9 cellular contexts compared by ENCODE assay signal in the genomic region with DNA sequence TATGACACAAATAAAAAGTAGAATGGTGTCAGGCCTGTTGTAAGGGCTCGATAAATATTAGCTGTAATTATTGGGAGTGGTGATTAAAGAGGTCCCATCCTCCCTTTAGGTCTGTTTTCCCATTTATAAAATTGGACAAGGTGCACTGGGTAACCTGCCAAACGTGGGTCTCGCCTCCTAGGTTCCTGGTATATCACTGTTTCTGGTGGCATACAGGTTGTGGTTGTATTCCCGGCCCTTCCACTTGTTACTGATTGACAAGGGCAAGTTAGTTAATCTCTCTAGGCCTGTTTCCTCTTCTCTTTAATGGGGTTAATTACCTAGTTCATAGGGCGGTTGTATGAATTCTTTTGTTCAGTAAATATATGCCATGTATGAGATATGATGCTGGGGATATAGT. TPM values are rescaled to one million over a fixed set of nuclear protein-coding genes. Genes with fewer than 3 reads are reported as not detected.
DNase-seq lines count a peak whose midpoint lies in the region; ATAC-seq and TF ChIP-seq lines count a peak whose summit lies in the region.
"Had no signal": no experiment of that assay in that cellular context is flagged by ENCODE, and none has a peak within 500 bp of the region (broad histone marks: within the 10 kb centered on the region; RNA-seq: fewer than 3 reads in every experiment).

No MANE protein-coding gene starts in this region.

- H3K9me3 ChIP-seq in SK-N-SH = no peaks in the 10 kb centered on the region

- H3K9me3 Mint-ChIP-seq in activated T-helper 2 cell treated with anti-CD3 and anti-CD28 coated beads, Interferon-gamma antibody, Interleukin-2, Interleukin-4, amounts not matched to agents 10 μg/mL and 5 μg/mL and 100 μg/mL, durations not matched to agents 14 hours and 24 hours and 36 hours = no peaks in the 10 kb centered on the region
- H3K9me3 Mint-ChIP-seq in immature natural killer cell = peaks cover 0 to 1% (median 0%) of the 10 kb centered on the region in 6 donors
- no peaks in the 10 kb centered on the region for H3K9me3 Mint-ChIP-seq in stimulated activated memory B cell treated with anti-CD40 and anti-IgM and Interleukin-4, amounts not matched to agents 10 μg/mL and 1 μg/mL and 100 μg/mL, for 72 hours

- DNase-seq in SK-N-SH = no peak
- DNase-seq in activated T-helper 2 cell treated with anti-CD3 and anti-CD28 coated beads, Interferon-gamma antibody, Interleukin-2, Interleukin-4, amounts not matched to agents 10 μg/mL and 5 μg/mL and 100 μg/mL, durations not matched to agents 14 hours and 24 hours and 36 hours (ENCODE audit: low spot score) = no peak
- no peak for DNase-seq in immature natural killer cell
- DNase-seq in Ammon's horn (ENCODE audit: low spot score) = no peak
- no peak for DNase-seq in dermis blood vessel endothelial cell
- DNase-seq in nucleus accumbens (lab: John Stamatoyannopoulos, UW) = no peak
- DNase-seq: activated CD4-positive, alpha-beta T cell treated with anti-CD3 and anti-CD28 coated beads for 1 hour had no signal

- 0 out of 4 replicates have a peak overlapping the region, but pooled peaks of 1 of the 2 experiments have one; percentile 91 for H3K27ac ChIP-seq in SK-N-SH (ENCODE audit: low read depth in 2 of 2, low read length in 1 of 2)

- peak overlapping the region; percentile 98 for H3K4me3 Mint-ChIP-seq in activated T-helper 2 cell treated with anti-CD3 and anti-CD28 coated beads, Interferon-gamma antibody, Interleukin-2, Interleukin-4, amounts not matched to agents 10 μg/mL and 5 μg/mL and 100 μg/mL, durations not matched to agents 14 hours and 24 hours and 36 hours (ENCODE audit: low read depth)
- peak overlapping the region; percentile 93 to 99 (median 95) for H3K4me3 Mint-ChIP-seq in immature natural killer cell
- peak overlapping the region; percentile 94 for H3K4me3 Mint-ChIP-seq in stimulated activated memory B cell treated with anti-CD40 and anti-IgM and Interleukin-4, amounts not matched to agents 10 μg/mL and 1 μg/mL and 100 μg/mL, for 72 hours

- no peak for TF ChIP-seq RAD21 in SK-N-SH (IDR thresholded peaks at IDR 0.05; ENCODE audit: low read length)

- peaks cover 32% of the 10 kb centered on the region for H3K4me1 Mint-ChIP-seq in activated T-helper 2 cell treated with anti-CD3 and anti-CD28 coated beads, Interferon-gamma antibody, Interleukin-2, Interleukin-4, amounts not matched to agents 10 μg/mL and 5 μg/mL and 100 μg/mL, durations not matched to agents 14 hours and 24 hours and 36 hours (ENCODE audit: low read depth)
- peaks cover 53 to 70% of the 10 kb centered on the region in 2 donors for H3K4me1 Mint-ChIP-seq in immature natural killer cell
- peaks cover 49% of the 10 kb centered on the region for H3K4me1 Mint-ChIP-seq in stimulated activated memory B cell treated with anti-CD40 and anti-IgM and Interleukin-4, amounts not matched to agents 10 μg/mL and 1 μg/mL and 100 μg/mL, for 72 hours

- no peaks in the 10 kb centered on the region for H3K27me3 Mint-ChIP-seq in activated T-helper 2 cell treated with anti-CD3 and anti-CD28 coated beads, Interferon-gamma antibody, Interleukin-2, Interleukin-4, amounts not matched to agents 10 μg/mL and 5 μg/mL and 100 μg/mL, durations not matched to agents 14 hours and 24 hours and 36 hours (ENCODE audit: low read depth)
- H3K27me3 Mint-ChIP-seq in immature natural killer cell (ENCODE audit: low read depth in 3 of 3) = peaks cover 6 to 21% (median 13%) of the 10 kb centered on the region in 3 donors
- H3K27me3 Mint-ChIP-seq in stimulated activated memory B cell treated with anti-CD40 and anti-IgM and Interleukin-4, amounts not matched to agents 10 μg/mL and 1 μg/mL and 100 μg/mL, for 72 hours = no peaks in the 10 kb centered on the region

- peaks cover 64% of the 10 kb centered on the region for H3K79me2 ChIP-seq in SK-N-SH (ENCODE audit: insufficient read depth)

- CTCF ChIA-PET in SK-N-SH (lab: Yijun Ruan, JAX) = no interaction called here

- no peaks in the 10 kb centered on the region for H3K27me3 ChIP-seq in SK-N-SH (ENCODE audit: insufficient read depth)

- H3K4me2 ChIP-seq in SK-N-SH = peak overlapping the region; percentile 92

- H3K36me3 ChIP-seq in SK-N-SH (replicated peaks in 1 of 2; ENCODE audit: control insufficient read depth in 1 of 2, insufficient read depth in 2 of 2, low read length in 1 of 2) = peaks cover 16 to 17% of the 10 kb centered on the region in 2 experiments

- POLR2A ChIA-PET in SK-N-SH (lab: Yijun Ruan, JAX) = no interaction called here

- no peak for TF ChIP-seq EP300 in SK-N-SH (IDR thresholded peaks at IDR 0.05; ENCODE audit: borderline replicate concordance in 1 of 2, low read depth in 1 of 2, low read length in 1 of 2)

- intact Hi-C loops in activated T-helper 2 cell treated with anti-CD3 and anti-CD28 coated beads, Interferon-gamma antibody, Interleukin-2, Interleukin-4, amounts not matched to agents 10 μg/mL and 5 μg/mL and 100 μg/mL, durations not matched to agents 14 hours and 24 hours and 36 hours (cut with micrococcal nuclease) = loop anchor here (10.0 kb wide), 1 partner anchor 287 kb away; the partner anchor contains the start of gene ZNF649

- H3K4me1 ChIP-seq in SK-N-SH (ENCODE audit: control insufficient read depth in 1 of 2, insufficient read depth in 2 of 2, low read depth in 1 of 2, low read length in 1 of 2) = peaks cover 12 to 17% of the 10 kb centered on the region in 2 experiments; a peak in 3 of 4 replicates

- peak overlapping the region; percentile 99 for H3K27ac Mint-ChIP-seq in activated T-helper 2 cell treated with anti-CD3 and anti-CD28 coated beads, Interferon-gamma antibody, Interleukin-2, Interleukin-4, amounts not matched to agents 10 μg/mL and 5 μg/mL and 100 μg/mL, durations not matched to agents 14 hours and 24 hours and 36 hours
- peak overlapping the region; percentile 39 to 100 (median 86) for H3K27ac Mint-ChIP-seq in immature natural killer cell
- peak overlapping the region; percentile 98 for H3K27ac Mint-ChIP-seq in stimulated activated memory B cell treated with anti-CD40 and anti-IgM and Interleukin-4, amounts not matched to agents 10 μg/mL and 1 μg/mL and 100 μg/mL, for 72 hours

- H4K20me1 ChIP-seq in SK-N-SH (ENCODE audit: insufficient read depth) = peaks cover 33% of the 10 kb centered on the region

- TF ChIP-seq CTCF in SK-N-SH (IDR thresholded peaks at IDR 0.05) = no peak

- H3K36me3 Mint-ChIP-seq in activated T-helper 2 cell treated with anti-CD3 and anti-CD28 coated beads, Interferon-gamma antibody, Interleukin-2, Interleukin-4, amounts not matched to agents 10 μg/mL and 5 μg/mL and 100 μg/mL, durations not matched to agents 14 hours and 24 hours and 36 hours (ENCODE audit: low read depth) = peaks cover 48% of the 10 kb centered on the region
- peaks cover 0 to 13% (median 4%) of the 10 kb centered on the region in 3 donors for H3K36me3 Mint-ChIP-seq in immature natural killer cell
- peaks cover 37% of the 10 kb centered on the region for H3K36me3 Mint-ChIP-seq in stimulated activated memory B cell treated with anti-CD40 and anti-IgM and Interleukin-4, amounts not matched to agents 10 μg/mL and 1 μg/mL and 100 μg/mL, for 72 hours

- peak overlapping the region; percentile 93 for H3K9ac ChIP-seq in SK-N-SH

- H3K9me2 ChIP-seq in SK-N-SH = no peaks in the 10 kb centered on the region

- H3F3A ChIP-seq in SK-N-SH (replicated peaks; ENCODE audit: insufficient read depth) = peaks cover 4% of the 10 kb centered on the region

- 84% methylated on average over 5 of the region's 5 CpGs for WGBS in SK-N-SH (ENCODE audit: low lambda C conversion rate)

- H3K4me3 ChIP-seq in SK-N-SH (ENCODE audit: low read depth in 2 of 2, low read length in 1 of 2) = peak overlapping the region; percentile 68 to 81

- H2AFZ ChIP-seq in SK-N-SH (ENCODE audit: low read depth) = no peak overlapping the region

- ATAC-seq in SK-N-SH treated with all-trans-retinoic acid at 6 μM for 48 hours = no peak
- ATAC-seq in stimulated activated memory B cell treated with anti-CD40 and anti-IgM and Interleukin-4, amounts not matched to agents 10 μg/mL and 1 μg/mL and 100 μg/mL, for 72 hours = no peak

TF ChIP-seq in SK-N-SH treated with all-trans-retinoic acid at 6 μM for 48 hours, 23 proteins besides CTCF, POLR2A, EP300 and RAD21 (continues in another document):
- no peak for TF ChIP-seq BACH2 (CRISPR knock-in tag; IDR thresholded peaks at IDR 0.05; ENCODE audit: borderline replicate concordance)
- no peak for TF ChIP-seq GLIS3 (CRISPR knock-in tag; IDR thresholded peaks at IDR 0.05)
- no peak for TF ChIP-seq ZFP30 (CRISPR knock-in tag; IDR thresholded peaks at IDR 0.05)
- no peak for TF ChIP-seq TOX (CRISPR knock-in tag; IDR thresholded peaks at IDR 0.05; ENCODE audit: borderline replicate concordance)
- no peak for TF ChIP-seq RARB (CRISPR knock-in tag; IDR thresholded peaks at IDR 0.05)
- TF ChIP-seq ZNF565 (CRISPR knock-in tag; conservative IDR thresholded peaks at IDR 0.05; ENCODE audit: low read depth) = no peak

RNA-seq across cellular contexts. Expression of gene PPP2R1A, which starts 1.5 kb away (rescaled TPM):
- polyA plus RNA-seq in SK-N-SH (2012; rRNA removed) = 162 and 163 TPM in 2 replicates
- 80.3 and 120 TPM in 2 replicates for polyA plus RNA-seq in SK-N-SH (2012; cell fraction: cytosol; rRNA removed)
- 159 and 228 TPM in 2 replicates for polyA plus RNA-seq in SK-N-SH (2012; cell fraction: nucleus; rRNA removed)
- 218 and 225 TPM in 2 replicates for total RNA-seq in activated T-helper 2 cell treated with anti-CD3 and anti-CD28 coated beads, Interferon-gamma antibody, Interleukin-2, Interleukin-4, amounts not matched to agents 10 μg/mL and 5 μg/mL and 100 μg/mL, durations not matched to agents 14 hours and 24 hours and 36 hours
- polyA plus RNA-seq in immature natural killer cell = 100 to 1,000 TPM; 219 to 249 (median 243) TPM
- total RNA-seq in dermis blood vessel endothelial cell = 154 and 363 TPM in 2 replicates

RNA-seq across cellular contexts. Expression of gene ZNF836, which starts 20.0 kb away (rescaled TPM):
- polyA plus RNA-seq in SK-N-SH (2012; rRNA removed) (1.6 and 2.3 TPM in 2 replicates), immature natural killer cell (10 to 100 TPM in 1 of 3 donors, 1 to 10 TPM in 2; 7.2 to 15.9 (median 7.7) TPM)
- polyA plus RNA-seq in SK-N-SH (2012; cell fraction: cytosol; rRNA removed) = 1.3 and 1.9 TPM in 2 replicates
- polyA plus RNA-seq in SK-N-SH (2012; cell fraction: nucleus; rRNA removed) = 7.0 TPM in 2 replicates
- total RNA-seq in activated T-helper 2 cell treated with anti-CD3 and anti-CD28 coated beads, Interferon-gamma antibody, Interleukin-2, Interleukin-4, amounts not matched to agents 10 μg/mL and 5 μg/mL and 100 μg/mL, durations not matched to agents 14 hours and 24 hours and 36 hours = 7.2 and 8.8 TPM in 2 replicates
- total RNA-seq in dermis blood vessel endothelial cell = 10.2 and 10.7 TPM in 2 replicates

RNA-seq across cellular contexts. Expression of gene ZNF616, which starts 51.6 kb away (rescaled TPM):
- 1.5 and 2.0 TPM in 2 replicates for polyA plus RNA-seq in SK-N-SH (2012; rRNA removed)
- 2.0 and 2.1 TPM in 2 replicates for polyA plus RNA-seq in SK-N-SH (2012; cell fraction: cytosol; rRNA removed)
- polyA plus RNA-seq in SK-N-SH (2012; cell fraction: nucleus; rRNA removed) = 1.3 and 2.0 TPM in 2 replicates
- 6.6 and 8.5 TPM in 2 replicates for total RNA-seq in activated T-helper 2 cell treated with anti-CD3 and anti-CD28 coated beads, Interferon-gamma antibody, Interleukin-2, Interleukin-4, amounts not matched to agents 10 μg/mL and 5 μg/mL and 100 μg/mL, durations not matched to agents 14 hours and 24 hours and 36 hours
- polyA plus RNA-seq in immature natural killer cell = 10 to 100 TPM in 1 of 3 donors, 1 to 10 TPM in 1, not detected in 1; 3.2 to 10.7 TPM
- 8.5 and 9.2 TPM in 2 replicates for total RNA-seq in dermis blood vessel endothelial cell
